ENCODE assay signal across 17 cellular contexts in genomic region chr5:123207321-123207645, GRCh38.
"Had no signal": no experiment of that assay in that cellular context is flagged by ENCODE, and none has a peak within 500 bp of the region (broad histone marks: within the 10 kb centered on the region; RNA-seq: fewer than 3 reads in every experiment).

No MANE protein-coding gene starts in this region.

- H3K4me3 ChIP-seq: adrenal gland, esophagus muscularis mucosa, heart left ventricle, lower lobe of right lung, right atrium auricular region, spleen had no signal

- H3K4me1 ChIP-seq: adrenal gland, spleen had no signal

- H3K27ac Mint-ChIP-seq: activated CD8-positive, alpha-beta T cell treated with anti-CD3 and anti-CD28 coated beads, Interleukin-2, amount 10 ng/mL, durations not matched to agents 7 days and 5 days; activated naive CD4-positive, alpha-beta T cell treated with anti-CD3 and anti-CD28 coated beads, Interleukin-2, amount 10 ng/mL, durations not matched to agents 7 days and 5 days; activated T-helper 17 cell treated with anti-CD3 and anti-CD28 coated beads, Interleukin-2, amount 50 U/mL, for 72 hours; naive thymus-derived CD4-positive, alpha-beta T cell; stimulated activated naive B cell treated with anti-CD40 and anti-IgM and Interleukin-4, amounts not matched to agents 10 μg/mL and 1 μg/mL and 100 μg/mL, for 72 hours had no signal

- H3K36me3 Mint-ChIP-seq: activated naive CD4-positive, alpha-beta T cell treated with anti-CD3 and anti-CD28 coated beads, Interleukin-2, amount 10 ng/mL, durations not matched to agents 7 days and 5 days; brain; naive thymus-derived CD4-positive, alpha-beta T cell; stimulated activated naive B cell treated with anti-CD40 and anti-IgM and Interleukin-4, amounts not matched to agents 10 μg/mL and 1 μg/mL and 100 μg/mL, for 72 hours had no signal

- H3K27me3 ChIP-seq: adrenal gland, esophagus muscularis mucosa, foreskin keratinocyte, heart left ventricle, right atrium auricular region had no signal

- ATAC-seq: activated CD8-positive, alpha-beta T cell treated with anti-CD3 and anti-CD28 coated beads, Interleukin-2, amount 10 ng/mL, durations not matched to agents 7 days and 5 days; activated T-helper 17 cell treated with anti-CD3 and anti-CD28 coated beads, Interleukin-2, amount 50 U/mL, for 72 hours; foreskin keratinocyte; lower lobe of right lung; naive thymus-derived CD4-positive, alpha-beta T cell; stimulated activated naive B cell treated with anti-CD40 and anti-IgM and Interleukin-4, amounts not matched to agents 10 μg/mL and 1 μg/mL and 100 μg/mL, for 72 hours had no signal

- H3K27me3 Mint-ChIP-seq: activated T-helper 17 cell treated with anti-CD3 and anti-CD28 coated beads, Interleukin-2, amount 50 U/mL, for 72 hours; brain had no signal

- H3K27ac ChIP-seq: adrenal gland, esophagus muscularis mucosa, foreskin keratinocyte, lower lobe of right lung, spleen had no signal

- H3K9me3 Mint-ChIP-seq: activated naive CD4-positive, alpha-beta T cell treated with anti-CD3 and anti-CD28 coated beads, Interleukin-2, amount 10 ng/mL, durations not matched to agents 7 days and 5 days; activated T-helper 17 cell treated with anti-CD3 and anti-CD28 coated beads, Interleukin-2, amount 50 U/mL, for 72 hours had no signal

- DNase-seq: activated CD4-positive, alpha-beta T cell treated with anti-CD3 and anti-CD28 coated beads for 4 hours; activated CD8-positive, alpha-beta T cell treated with anti-CD3 and anti-CD28 coated beads, Interleukin-2, amount 10 ng/mL, durations not matched to agents 7 days and 5 days; activated naive CD4-positive, alpha-beta T cell treated with anti-CD3 and anti-CD28 coated beads, Interleukin-2, amount 10 ng/mL, durations not matched to agents 7 days and 5 days; adrenal gland; foreskin keratinocyte; heart left ventricle; islet precursor cell; lower lobe of right lung; naive thymus-derived CD4-positive, alpha-beta T cell; spleen; stimulated activated CD4-positive, alpha-beta T cell treated with anti-CD3 and anti-CD28 coated beads, Interleukin-2, amount 100 ng/mL, for 24 hours; stimulated activated naive B cell treated with anti-CD40 and anti-IgM and Interleukin-4, amounts not matched to agents 10 μg/mL and 1 μg/mL and 100 μg/mL, for 72 hours; trophoblast cell had no signal

- H3K4me3 Mint-ChIP-seq: activated CD8-positive, alpha-beta T cell treated with anti-CD3 and anti-CD28 coated beads, Interleukin-2, amount 10 ng/mL, durations not matched to agents 7 days and 5 days; activated naive CD4-positive, alpha-beta T cell treated with anti-CD3 and anti-CD28 coated beads, Interleukin-2, amount 10 ng/mL, durations not matched to agents 7 days and 5 days; activated T-helper 17 cell treated with anti-CD3 and anti-CD28 coated beads, Interleukin-2, amount 50 U/mL, for 72 hours; brain; stimulated activated naive B cell treated with anti-CD40 and anti-IgM and Interleukin-4, amounts not matched to agents 10 μg/mL and 1 μg/mL and 100 μg/mL, for 72 hours had no signal

- H3K9me3 ChIP-seq: adrenal gland, esophagus muscularis mucosa, heart left ventricle, lower lobe of right lung, right atrium auricular region, spleen had no signal

- H3K4me1 Mint-ChIP-seq: activated naive CD4-positive, alpha-beta T cell treated with anti-CD3 and anti-CD28 coated beads, Interleukin-2, amount 10 ng/mL, durations not matched to agents 7 days and 5 days; activated T-helper 17 cell treated with anti-CD3 and anti-CD28 coated beads, Interleukin-2, amount 50 U/mL, for 72 hours; brain; naive thymus-derived CD4-positive, alpha-beta T cell; stimulated activated naive B cell treated with anti-CD40 and anti-IgM and Interleukin-4, amounts not matched to agents 10 μg/mL and 1 μg/mL and 100 μg/mL, for 72 hours had no signal

- H3K36me3 ChIP-seq: adrenal gland, esophagus muscularis mucosa, heart left ventricle, lower lobe of right lung, right atrium auricular region, spleen had no signal
